Comparison of ENCODE assay signal across 1 cellular context in the genomic region with DNA sequence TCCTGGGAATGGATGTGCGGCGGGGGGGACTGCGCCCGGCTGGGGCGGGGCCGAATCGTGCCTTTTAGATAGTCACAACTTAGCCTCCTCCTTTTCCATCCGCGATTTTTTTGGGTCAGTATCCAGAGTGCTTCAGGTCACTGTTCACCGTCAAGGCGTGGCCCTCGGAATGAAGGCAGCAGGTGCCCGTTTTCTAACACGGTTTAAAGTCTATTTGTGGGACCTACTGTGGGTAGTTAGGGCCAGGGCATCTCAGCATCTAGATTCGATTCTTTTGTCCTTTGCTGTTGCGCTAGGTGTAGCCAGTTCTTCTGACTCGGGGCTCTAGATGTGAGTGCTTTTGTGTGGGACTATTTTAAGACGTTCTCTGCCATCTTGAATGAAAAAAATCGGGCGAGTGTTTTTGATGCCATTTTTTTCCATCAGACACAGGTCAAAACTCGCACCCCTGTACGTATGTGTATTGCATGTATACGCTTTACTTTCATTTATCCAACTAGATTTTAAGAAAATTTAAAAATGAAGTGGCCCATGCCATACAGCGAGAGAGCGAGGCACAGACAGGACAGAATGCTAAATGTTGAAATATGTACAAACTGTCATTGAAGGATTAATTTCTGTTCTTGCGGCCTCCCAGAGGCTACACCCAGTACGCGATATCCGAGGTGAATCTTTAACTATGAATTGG.
TF ChIP-seq lines count a peak whose summit lies in the region.

No MANE protein-coding gene starts in this region.

TF ChIP-seq in HepG2, 621 proteins besides CTCF, POLR2A, EP300 and RAD21 (continued from another document and continues in another):
- TF ChIP-seq, protein P1, sequence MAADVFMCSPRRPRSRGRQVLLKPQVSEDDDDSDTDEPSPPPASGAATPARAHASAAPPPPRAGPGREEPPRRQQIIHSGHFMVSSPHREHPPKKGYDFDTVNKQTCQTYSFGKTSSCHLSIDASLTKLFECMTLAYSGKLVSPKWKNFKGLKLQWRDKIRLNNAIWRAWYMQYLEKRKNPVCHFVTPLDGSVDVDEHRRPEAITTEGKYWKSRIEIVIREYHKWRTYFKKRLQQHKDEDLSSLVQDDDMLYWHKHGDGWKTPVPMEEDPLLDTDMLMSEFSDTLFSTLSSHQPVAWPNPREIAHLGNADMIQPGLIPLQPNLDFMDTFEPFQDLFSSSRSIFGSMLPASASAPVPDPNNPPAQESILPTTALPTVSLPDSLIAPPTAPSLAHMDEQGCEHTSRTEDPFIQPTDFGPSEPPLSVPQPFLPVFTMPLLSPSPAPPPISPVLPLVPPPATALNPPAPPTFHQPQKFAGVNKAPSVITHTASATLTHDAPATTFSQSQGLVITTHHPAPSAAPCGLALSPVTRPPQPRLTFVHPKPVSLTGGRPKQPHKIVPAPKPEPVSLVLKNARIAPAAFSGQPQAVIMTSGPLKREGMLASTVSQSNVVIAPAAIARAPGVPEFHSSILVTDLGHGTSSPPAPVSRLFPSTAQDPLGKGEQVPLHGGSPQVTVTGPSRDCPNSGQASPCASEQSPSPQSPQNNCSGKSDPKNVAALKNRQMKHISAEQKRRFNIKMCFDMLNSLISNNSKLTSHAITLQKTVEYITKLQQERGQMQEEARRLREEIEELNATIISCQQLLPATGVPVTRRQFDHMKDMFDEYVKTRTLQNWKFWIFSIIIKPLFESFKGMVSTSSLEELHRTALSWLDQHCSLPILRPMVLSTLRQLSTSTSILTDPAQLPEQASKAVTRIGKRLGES (CRISPR knock-in tag; IDR thresholded peaks at IDR 0.05; ENCODE audit: borderline replicate concordance), result no peak
- TF ChIP-seq SIN3B (IDR thresholded peaks at IDR 0.05; ENCODE audit: low read length) (0 out of 2 replicates have a peak, but pooled peaks have one; percentile 11), PRPF4 (IDR thresholded peaks at IDR 0.05; ENCODE audit: low read depth, low read length, poor library complexity, severe bottlenecking) (no peak), KDM5B (CRISPR knock-in tag; IDR thresholded peaks at IDR 0.05; ENCODE audit: borderline replicate concordance) (no peak), ZNF713 (CRISPR knock-in tag; IDR thresholded peaks at IDR 0.05) (no peak), FIP1L1 (IDR thresholded peaks at IDR 0.05; ENCODE audit: borderline replicate concordance, insufficient read depth, low read depth, low read length) (no peak), MBNL3 (CRISPR knock-in tag; conservative IDR thresholded peaks at IDR 0.05) (no peak), MEIS2 (CRISPR knock-in tag; IDR thresholded peaks at IDR 0.05) (no peak), HHEX (CRISPR knock-in tag; IDR thresholded peaks at IDR 0.05) (no peak), KDM3A (CRISPR knock-in tag; IDR thresholded peaks at IDR 0.05; ENCODE audit: low read depth) (no peak), ZNF564 (CRISPR knock-in tag; IDR thresholded peaks at IDR 0.05) (no peak; the same call in 1 of the 2 replicates), SP4 (CRISPR knock-in tag; IDR thresholded peaks at IDR 0.05) (no peak), KMT2B (CRISPR knock-in tag; IDR thresholded peaks at IDR 0.05) (no peak), KDM5A (IDR thresholded peaks at IDR 0.05; ENCODE audit: borderline replicate concordance, low read length) (0 out of 2 replicates have a peak, but pooled peaks have one; percentile 1), BORCS8-MEF2B (CRISPR knock-in tag; IDR thresholded peaks at IDR 0.05) (no peak), FOXC1 (CRISPR knock-in tag; IDR thresholded peaks at IDR 0.05; ENCODE audit: borderline replicate concordance) (0 out of 2 replicates have a peak, but pooled peaks have one; percentile 23), SRSF1 (optimal IDR thresholded peaks at IDR 0.05; ENCODE audit: low read depth, low read length) (peak; percentile 55), SUZ12 (IDR thresholded peaks at IDR 0.05; ENCODE audit: low read depth, low read length) (no peak), ZSCAN29 (CRISPR knock-in tag; conservative IDR thresholded peaks at IDR 0.05) (peak; percentile 37; the same call in 1 of the 2 replicates), ZNF562 (CRISPR knock-in tag; IDR thresholded peaks at IDR 0.05; ENCODE audit: borderline replicate concordance) (no peak), ARHGAP35 (CRISPR knock-in tag; IDR thresholded peaks at IDR 0.05; ENCODE audit: borderline replicate concordance) (no peak), HOXA7 (CRISPR knock-in tag; IDR thresholded peaks at IDR 0.05) (no peak), RFX3 (CRISPR knock-in tag; IDR thresholded peaks at IDR 0.05) (no peak), FOXA1 (IDR thresholded peaks at IDR 0.05) (no peak), FOXA1 (CRISPR knock-in tag; IDR thresholded peaks at IDR 0.05) (no peak), AHR (CRISPR knock-in tag; IDR thresholded peaks at IDR 0.05) (no peak), ZSCAN9 (CRISPR knock-in tag; IDR thresholded peaks at IDR 0.05; ENCODE audit: borderline replicate concordance) (no peak), NFRKB (IDR thresholded peaks at IDR 0.05) (no peak)
- TF ChIP-seq, protein P2, sequence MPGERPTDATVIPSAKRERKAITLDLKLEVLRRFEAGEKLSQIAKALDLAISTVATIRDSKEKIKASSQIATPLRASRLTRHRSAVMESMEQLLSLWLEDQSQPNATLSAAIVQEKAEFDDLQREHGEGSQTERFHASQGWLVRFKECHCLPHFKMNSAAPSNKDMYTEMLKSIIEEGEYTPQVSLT (CRISPR knock-in tag; IDR thresholded peaks at IDR 0.05; ENCODE audit: borderline replicate concordance, low read depth), result no peak
- TF ChIP-seq, protein P3, sequence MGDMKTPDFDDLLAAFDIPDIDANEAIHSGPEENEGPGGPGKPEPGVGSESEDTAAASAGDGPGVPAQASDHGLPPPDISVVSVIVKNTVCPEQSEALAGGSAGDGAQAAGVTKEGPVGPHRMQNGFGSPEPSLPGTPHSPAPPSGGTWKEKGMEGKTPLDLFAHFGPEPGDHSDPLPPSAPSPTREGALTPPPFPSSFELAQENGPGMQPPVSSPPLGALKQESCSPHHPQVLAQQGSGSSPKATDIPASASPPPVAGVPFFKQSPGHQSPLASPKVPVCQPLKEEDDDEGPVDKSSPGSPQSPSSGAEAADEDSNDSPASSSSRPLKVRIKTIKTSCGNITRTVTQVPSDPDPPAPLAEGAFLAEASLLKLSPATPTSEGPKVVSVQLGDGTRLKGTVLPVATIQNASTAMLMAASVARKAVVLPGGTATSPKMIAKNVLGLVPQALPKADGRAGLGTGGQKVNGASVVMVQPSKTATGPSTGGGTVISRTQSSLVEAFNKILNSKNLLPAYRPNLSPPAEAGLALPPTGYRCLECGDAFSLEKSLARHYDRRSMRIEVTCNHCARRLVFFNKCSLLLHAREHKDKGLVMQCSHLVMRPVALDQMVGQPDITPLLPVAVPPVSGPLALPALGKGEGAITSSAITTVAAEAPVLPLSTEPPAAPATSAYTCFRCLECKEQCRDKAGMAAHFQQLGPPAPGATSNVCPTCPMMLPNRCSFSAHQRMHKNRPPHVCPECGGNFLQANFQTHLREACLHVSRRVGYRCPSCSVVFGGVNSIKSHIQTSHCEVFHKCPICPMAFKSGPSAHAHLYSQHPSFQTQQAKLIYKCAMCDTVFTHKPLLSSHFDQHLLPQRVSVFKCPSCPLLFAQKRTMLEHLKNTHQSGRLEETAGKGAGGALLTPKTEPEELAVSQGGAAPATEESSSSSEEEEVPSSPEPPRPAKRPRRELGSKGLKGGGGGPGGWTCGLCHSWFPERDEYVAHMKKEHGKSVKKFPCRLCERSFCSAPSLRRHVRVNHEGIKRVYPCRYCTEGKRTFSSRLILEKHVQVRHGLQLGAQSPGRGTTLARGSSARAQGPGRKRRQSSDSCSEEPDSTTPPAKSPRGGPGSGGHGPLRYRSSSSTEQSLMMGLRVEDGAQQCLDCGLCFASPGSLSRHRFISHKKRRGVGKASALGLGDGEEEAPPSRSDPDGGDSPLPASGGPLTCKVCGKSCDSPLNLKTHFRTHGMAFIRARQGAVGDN (CRISPR knock-in tag; IDR thresholded peaks at IDR 0.05), result no peak
- TF ChIP-seq, protein P4, sequence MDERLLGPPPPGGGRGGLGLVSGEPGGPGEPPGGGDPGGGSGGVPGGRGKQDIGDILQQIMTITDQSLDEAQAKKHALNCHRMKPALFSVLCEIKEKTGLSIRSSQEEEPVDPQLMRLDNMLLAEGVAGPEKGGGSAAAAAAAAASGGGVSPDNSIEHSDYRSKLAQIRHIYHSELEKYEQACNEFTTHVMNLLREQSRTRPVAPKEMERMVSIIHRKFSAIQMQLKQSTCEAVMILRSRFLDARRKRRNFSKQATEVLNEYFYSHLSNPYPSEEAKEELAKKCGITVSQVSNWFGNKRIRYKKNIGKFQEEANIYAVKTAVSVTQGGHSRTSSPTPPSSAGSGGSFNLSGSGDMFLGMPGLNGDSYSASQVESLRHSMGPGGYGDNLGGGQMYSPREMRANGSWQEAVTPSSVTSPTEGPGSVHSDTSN (CRISPR knock-in tag; IDR thresholded peaks at IDR 0.05), result no peak
- TF ChIP-seq, protein P5, sequence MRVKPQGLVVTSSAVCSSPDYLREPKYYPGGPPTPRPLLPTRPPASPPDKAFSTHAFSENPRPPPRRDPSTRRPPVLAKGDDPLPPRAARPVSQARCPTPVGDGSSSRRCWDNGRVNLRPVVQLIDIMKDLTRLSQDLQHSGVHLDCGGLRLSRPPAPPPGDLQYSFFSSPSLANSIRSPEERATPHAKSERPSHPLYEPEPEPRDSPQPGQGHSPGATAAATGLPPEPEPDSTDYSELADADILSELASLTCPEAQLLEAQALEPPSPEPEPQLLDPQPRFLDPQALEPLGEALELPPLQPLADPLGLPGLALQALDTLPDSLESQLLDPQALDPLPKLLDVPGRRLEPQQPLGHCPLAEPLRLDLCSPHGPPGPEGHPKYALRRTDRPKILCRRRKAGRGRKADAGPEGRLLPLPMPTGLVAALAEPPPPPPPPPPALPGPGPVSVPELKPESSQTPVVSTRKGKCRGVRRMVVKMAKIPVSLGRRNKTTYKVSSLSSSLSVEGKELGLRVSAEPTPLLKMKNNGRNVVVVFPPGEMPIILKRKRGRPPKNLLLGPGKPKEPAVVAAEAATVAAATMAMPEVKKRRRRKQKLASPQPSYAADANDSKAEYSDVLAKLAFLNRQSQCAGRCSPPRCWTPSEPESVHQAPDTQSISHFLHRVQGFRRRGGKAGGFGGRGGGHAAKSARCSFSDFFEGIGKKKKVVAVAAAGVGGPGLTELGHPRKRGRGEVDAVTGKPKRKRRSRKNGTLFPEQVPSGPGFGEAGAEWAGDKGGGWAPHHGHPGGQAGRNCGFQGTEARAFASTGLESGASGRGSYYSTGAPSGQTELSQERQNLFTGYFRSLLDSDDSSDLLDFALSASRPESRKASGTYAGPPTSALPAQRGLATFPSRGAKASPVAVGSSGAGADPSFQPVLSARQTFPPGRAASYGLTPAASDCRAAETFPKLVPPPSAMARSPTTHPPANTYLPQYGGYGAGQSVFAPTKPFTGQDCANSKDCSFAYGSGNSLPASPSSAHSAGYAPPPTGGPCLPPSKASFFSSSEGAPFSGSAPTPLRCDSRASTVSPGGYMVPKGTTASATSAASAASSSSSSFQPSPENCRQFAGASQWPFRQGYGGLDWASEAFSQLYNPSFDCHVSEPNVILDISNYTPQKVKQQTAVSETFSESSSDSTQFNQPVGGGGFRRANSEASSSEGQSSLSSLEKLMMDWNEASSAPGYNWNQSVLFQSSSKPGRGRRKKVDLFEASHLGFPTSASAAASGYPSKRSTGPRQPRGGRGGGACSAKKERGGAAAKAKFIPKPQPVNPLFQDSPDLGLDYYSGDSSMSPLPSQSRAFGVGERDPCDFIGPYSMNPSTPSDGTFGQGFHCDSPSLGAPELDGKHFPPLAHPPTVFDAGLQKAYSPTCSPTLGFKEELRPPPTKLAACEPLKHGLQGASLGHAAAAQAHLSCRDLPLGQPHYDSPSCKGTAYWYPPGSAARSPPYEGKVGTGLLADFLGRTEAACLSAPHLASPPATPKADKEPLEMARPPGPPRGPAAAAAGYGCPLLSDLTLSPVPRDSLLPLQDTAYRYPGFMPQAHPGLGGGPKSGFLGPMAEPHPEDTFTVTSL (CRISPR knock-in tag; IDR thresholded peaks at IDR 0.05; ENCODE audit: borderline replicate concordance), result no peak
- TF ChIP-seq, protein P6, sequence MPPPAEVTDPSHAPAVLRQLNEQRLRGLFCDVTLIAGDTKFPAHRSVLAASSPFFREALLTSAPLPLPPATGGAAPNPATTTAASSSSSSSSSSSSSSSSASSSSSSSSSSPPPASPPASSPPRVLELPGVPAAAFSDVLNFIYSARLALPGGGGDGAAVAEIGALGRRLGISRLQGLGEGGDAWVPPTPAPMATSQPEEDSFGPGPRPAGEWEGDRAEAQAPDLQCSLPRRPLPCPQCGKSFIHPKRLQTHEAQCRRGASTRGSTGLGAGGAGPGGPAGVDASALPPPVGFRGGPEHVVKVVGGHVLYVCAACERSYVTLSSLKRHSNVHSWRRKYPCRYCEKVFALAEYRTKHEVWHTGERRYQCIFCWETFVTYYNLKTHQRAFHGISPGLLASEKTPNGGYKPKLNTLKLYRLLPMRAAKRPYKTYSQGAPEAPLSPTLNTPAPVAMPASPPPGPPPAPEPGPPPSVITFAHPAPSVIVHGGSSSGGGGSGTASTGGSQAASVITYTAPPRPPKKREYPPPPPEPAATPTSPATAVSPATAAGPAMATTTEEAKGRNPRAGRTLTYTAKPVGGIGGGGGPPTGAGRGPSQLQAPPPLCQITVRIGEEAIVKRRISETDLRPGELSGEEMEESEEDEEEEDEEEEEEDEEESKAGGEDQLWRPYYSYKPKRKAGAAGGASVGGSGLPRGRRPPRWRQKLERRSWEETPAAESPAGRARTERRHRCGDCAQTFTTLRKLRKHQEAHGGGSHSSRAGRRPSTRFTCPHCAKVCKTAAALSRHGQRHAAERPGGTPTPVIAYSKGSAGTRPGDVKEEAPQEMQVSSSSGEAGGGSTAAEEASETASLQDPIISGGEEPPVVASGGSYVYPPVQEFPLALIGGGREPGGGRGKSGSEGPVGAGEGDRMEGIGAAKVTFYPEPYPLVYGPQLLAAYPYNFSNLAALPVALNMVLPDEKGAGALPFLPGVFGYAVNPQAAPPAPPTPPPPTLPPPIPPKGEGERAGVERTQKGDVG (CRISPR knock-in tag; IDR thresholded peaks at IDR 0.05; ENCODE audit: borderline replicate concordance), result no peak
- TF ChIP-seq, protein P7, sequence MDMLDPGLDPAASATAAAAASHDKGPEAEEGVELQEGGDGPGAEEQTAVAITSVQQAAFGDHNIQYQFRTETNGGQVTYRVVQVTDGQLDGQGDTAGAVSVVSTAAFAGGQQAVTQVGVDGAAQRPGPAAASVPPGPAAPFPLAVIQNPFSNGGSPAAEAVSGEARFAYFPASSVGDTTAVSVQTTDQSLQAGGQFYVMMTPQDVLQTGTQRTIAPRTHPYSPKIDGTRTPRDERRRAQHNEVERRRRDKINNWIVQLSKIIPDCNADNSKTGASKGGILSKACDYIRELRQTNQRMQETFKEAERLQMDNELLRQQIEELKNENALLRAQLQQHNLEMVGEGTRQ (IDR thresholded peaks at IDR 0.05; ENCODE audit: low read depth, low read length), result no peak
- TF ChIP-seq, protein P7 (CRISPR knock-in tag; IDR thresholded peaks at IDR 0.05; ENCODE audit: borderline replicate concordance), result no peak
- TF ChIP-seq, protein P8, sequence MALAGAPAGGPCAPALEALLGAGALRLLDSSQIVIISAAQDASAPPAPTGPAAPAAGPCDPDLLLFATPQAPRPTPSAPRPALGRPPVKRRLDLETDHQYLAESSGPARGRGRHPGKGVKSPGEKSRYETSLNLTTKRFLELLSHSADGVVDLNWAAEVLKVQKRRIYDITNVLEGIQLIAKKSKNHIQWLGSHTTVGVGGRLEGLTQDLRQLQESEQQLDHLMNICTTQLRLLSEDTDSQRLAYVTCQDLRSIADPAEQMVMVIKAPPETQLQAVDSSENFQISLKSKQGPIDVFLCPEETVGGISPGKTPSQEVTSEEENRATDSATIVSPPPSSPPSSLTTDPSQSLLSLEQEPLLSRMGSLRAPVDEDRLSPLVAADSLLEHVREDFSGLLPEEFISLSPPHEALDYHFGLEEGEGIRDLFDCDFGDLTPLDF (CRISPR knock-in tag; IDR thresholded peaks at IDR 0.05), result no peak
